In genomic region chr5:172832383-172833315, GRCh38 we compare ENCODE assay signal across 1 cellular context.
TF ChIP-seq lines count a peak whose summit lies in the region.

No MANE protein-coding gene starts in this region.

TF ChIP-seq in HepG2, 621 proteins besides CTCF, POLR2A, EP300 and RAD21 (continued from another document and continues in another):
- TF ChIP-seq BATF2 (CRISPR knock-in tag; IDR thresholded peaks at IDR 0.05) (no peak), ZNF513 (CRISPR knock-in tag; conservative IDR thresholded peaks at IDR 0.05) (no peak), ETV5 (CRISPR knock-in tag; IDR thresholded peaks at IDR 0.05; ENCODE audit: borderline replicate concordance) (peak; percentile 27; the same call in 1 of the 2 replicates), E2F1 (CRISPR knock-in tag; IDR thresholded peaks at IDR 0.05) (no peak), HOXA3 (CRISPR knock-in tag; IDR thresholded peaks at IDR 0.05) (peak; percentile 78; the same call in 1 of the 2 replicates), RARG (CRISPR knock-in tag; IDR thresholded peaks at IDR 0.05; ENCODE audit: low read depth) (no peak), ZNF792 (CRISPR knock-in tag; IDR thresholded peaks at IDR 0.05) (no peak), KDM6A (CRISPR knock-in tag; IDR thresholded peaks at IDR 0.05; ENCODE audit: low read depth) (0 out of 2 replicates have a peak, but pooled peaks have one; percentile 19), FOXM1 (CRISPR knock-in tag; IDR thresholded peaks at IDR 0.05) (no peak), POLR2AphosphoS5 (IDR thresholded peaks at IDR 0.05; ENCODE audit: low read depth, low read length) (no peak), ATF2 (CRISPR knock-in tag; IDR thresholded peaks at IDR 0.05) (peak; percentile 43), MBD4 (IDR thresholded peaks at IDR 0.05; ENCODE audit: borderline replicate concordance, low read length) (no peak), KDM2A (CRISPR knock-in tag; IDR thresholded peaks at IDR 0.05; ENCODE audit: borderline replicate concordance, low read depth) (0 out of 2 replicates have a peak, but pooled peaks have one; percentile 16), THAP7 (CRISPR knock-in tag; IDR thresholded peaks at IDR 0.05) (no peak), JUND (CRISPR knock-in tag; IDR thresholded peaks at IDR 0.05) (no peak), FOSL2 (CRISPR knock-in tag; IDR thresholded peaks at IDR 0.05) (0 out of 2 replicates have a peak, but pooled peaks have one; percentile 29), ZNF296 (CRISPR knock-in tag; conservative IDR thresholded peaks at IDR 0.05) (no peak), ZNF24 (IDR thresholded peaks at IDR 0.05) (peak; percentile 91; the same call in 1 of the 2 replicates), TBX3 (IDR thresholded peaks at IDR 0.05; ENCODE audit: borderline replicate concordance) (no peak), FOXK2 (IDR thresholded peaks at IDR 0.05) (no peak), NFE2 (CRISPR knock-in tag; IDR thresholded peaks at IDR 0.05) (no peak), SPEN (CRISPR knock-in tag; IDR thresholded peaks at IDR 0.05; ENCODE audit: low read depth) (peak; percentile 61; the same call in 1 of the 2 replicates), NR2F6 (IDR thresholded peaks at IDR 0.05) (no peak), NR2F6 (CRISPR knock-in tag; IDR thresholded peaks at IDR 0.05) (peak; percentile 73), ATRX (CRISPR knock-in tag; IDR thresholded peaks at IDR 0.05; ENCODE audit: borderline replicate concordance) (no peak), RARA (CRISPR knock-in tag; IDR thresholded peaks at IDR 0.05) (peak; percentile 76), SALL1 (CRISPR knock-in tag; IDR thresholded peaks at IDR 0.05) (peak; percentile 80), ZNF10 (CRISPR knock-in tag; IDR thresholded peaks at IDR 0.05; ENCODE audit: borderline replicate concordance, low read depth) (no peak), DNMT3B (CRISPR knock-in tag; conservative IDR thresholded peaks at IDR 0.05) (no peak), KAT7 (CRISPR knock-in tag; IDR thresholded peaks at IDR 0.05; ENCODE audit: borderline replicate concordance) (no peak), MBNL3 (CRISPR knock-in tag; conservative IDR thresholded peaks at IDR 0.05) (no peak), HCFC1 (IDR thresholded peaks at IDR 0.05; ENCODE audit: low read depth, low read length) (no peak), KDM5B (CRISPR knock-in tag; IDR thresholded peaks at IDR 0.05; ENCODE audit: borderline replicate concordance) (no peak), ZNF124 (CRISPR knock-in tag; IDR thresholded peaks at IDR 0.05) (0 out of 2 replicates have a peak, but pooled peaks have one; percentile 53), SMC3 (IDR thresholded peaks at IDR 0.05; ENCODE audit: low read length) (peak; percentile 17; the same call in 1 of the 2 replicates), ZNF496 (CRISPR knock-in tag; IDR thresholded peaks at IDR 0.05; ENCODE audit: insufficient replicate concordance) (no peak), ZBTB3 (CRISPR knock-in tag; IDR thresholded peaks at IDR 0.05; ENCODE audit: borderline replicate concordance, low read depth) (no peak), NFKB2 (CRISPR knock-in tag; IDR thresholded peaks at IDR 0.05; ENCODE audit: borderline replicate concordance) (no peak), ZMYM3 (CRISPR knock-in tag; IDR thresholded peaks at IDR 0.05) (peak; percentile 30; the same call in 1 of the 2 replicates), BRCA1 (CRISPR knock-in tag; IDR thresholded peaks at IDR 0.05) (no peak; the same call in 1 of the 2 replicates), JARID2 (CRISPR knock-in tag; IDR thresholded peaks at IDR 0.05; ENCODE audit: insufficient replicate concordance) (no peak), ETV6 (CRISPR knock-in tag; conservative IDR thresholded peaks at IDR 0.05) (no peak), ATAD3A (CRISPR knock-in tag; IDR thresholded peaks at IDR 0.05) (no peak), ZNF574 (CRISPR knock-in tag; IDR thresholded peaks at IDR 0.05) (peak; percentile 56; the same call in 1 of the 2 replicates), ZNF839 (CRISPR knock-in tag; IDR thresholded peaks at IDR 0.05; ENCODE audit: borderline replicate concordance) (no peak), GABPB1 (CRISPR knock-in tag; IDR thresholded peaks at IDR 0.05) (no peak), ZNF878 (CRISPR knock-in tag; IDR thresholded peaks at IDR 0.05) (peak; percentile 69; the same call in 1 of the 2 replicates), SRSF1 (optimal IDR thresholded peaks at IDR 0.05; ENCODE audit: low read depth, low read length) (no peak), NCOA2 (CRISPR knock-in tag; IDR thresholded peaks at IDR 0.05) (peak; percentile 36; the same call in 1 of the 2 replicates), JDP2 (CRISPR knock-in tag; IDR thresholded peaks at IDR 0.05; ENCODE audit: borderline replicate concordance) (no peak), TARDBP (CRISPR knock-in tag; IDR thresholded peaks at IDR 0.05) (no peak; the same call in 1 of the 2 replicates), CAMTA2 (CRISPR knock-in tag; IDR thresholded peaks at IDR 0.05; ENCODE audit: borderline replicate concordance) (no peak), SYNCRIP (IDR thresholded peaks at IDR 0.05; ENCODE audit: insufficient read depth, low read depth, low read length) (no peak), PITX1 (CRISPR knock-in tag; IDR thresholded peaks at IDR 0.05) (peak; percentile 31; the same call in 1 of the 2 replicates), JUNB (CRISPR knock-in tag; IDR thresholded peaks at IDR 0.05; ENCODE audit: borderline replicate concordance) (no peak), HMGXB4 (CRISPR knock-in tag; IDR thresholded peaks at IDR 0.05; ENCODE audit: borderline replicate concordance in 1 of 2, low read depth in 1 of 2) (no peak), ZNF619 (CRISPR knock-in tag; IDR thresholded peaks at IDR 0.05) (no peak), HNRNPLL (IDR thresholded peaks at IDR 0.05; ENCODE audit: low read depth, low read length, poor library complexity, severe bottlenecking) (no peak), BHLHE40 (IDR thresholded peaks at IDR 0.05; ENCODE audit: low read length) (no peak), HES4 (CRISPR knock-in tag; IDR thresholded peaks at IDR 0.05; ENCODE audit: borderline replicate concordance) (no peak), MAZ (IDR thresholded peaks at IDR 0.05; ENCODE audit: borderline replicate concordance, low read depth, low read length) (no peak), MAZ (CRISPR knock-in tag; IDR thresholded peaks at IDR 0.05; ENCODE audit: low read depth) (peak; percentile 41; the same call in 1 of the 2 replicates), MIXL1 (CRISPR knock-in tag; IDR thresholded peaks at IDR 0.05) (0 out of 2 replicates have a peak, but pooled peaks have one; percentile 41)
- TF ChIP-seq, protein P1, sequence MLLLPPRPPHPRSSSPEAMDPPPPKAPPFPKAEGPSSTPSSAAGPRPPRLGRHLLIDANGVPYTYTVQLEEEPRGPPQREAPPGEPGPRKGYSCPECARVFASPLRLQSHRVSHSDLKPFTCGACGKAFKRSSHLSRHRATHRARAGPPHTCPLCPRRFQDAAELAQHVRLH (CRISPR knock-in tag; IDR thresholded peaks at IDR 0.05; ENCODE audit: borderline replicate concordance, low read depth): peak; percentile 50; the same call in 1 of the 2 replicates
- TF ChIP-seq, protein P2, sequence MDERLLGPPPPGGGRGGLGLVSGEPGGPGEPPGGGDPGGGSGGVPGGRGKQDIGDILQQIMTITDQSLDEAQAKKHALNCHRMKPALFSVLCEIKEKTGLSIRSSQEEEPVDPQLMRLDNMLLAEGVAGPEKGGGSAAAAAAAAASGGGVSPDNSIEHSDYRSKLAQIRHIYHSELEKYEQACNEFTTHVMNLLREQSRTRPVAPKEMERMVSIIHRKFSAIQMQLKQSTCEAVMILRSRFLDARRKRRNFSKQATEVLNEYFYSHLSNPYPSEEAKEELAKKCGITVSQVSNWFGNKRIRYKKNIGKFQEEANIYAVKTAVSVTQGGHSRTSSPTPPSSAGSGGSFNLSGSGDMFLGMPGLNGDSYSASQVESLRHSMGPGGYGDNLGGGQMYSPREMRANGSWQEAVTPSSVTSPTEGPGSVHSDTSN (CRISPR knock-in tag; IDR thresholded peaks at IDR 0.05): no peak
- TF ChIP-seq, protein P3, sequence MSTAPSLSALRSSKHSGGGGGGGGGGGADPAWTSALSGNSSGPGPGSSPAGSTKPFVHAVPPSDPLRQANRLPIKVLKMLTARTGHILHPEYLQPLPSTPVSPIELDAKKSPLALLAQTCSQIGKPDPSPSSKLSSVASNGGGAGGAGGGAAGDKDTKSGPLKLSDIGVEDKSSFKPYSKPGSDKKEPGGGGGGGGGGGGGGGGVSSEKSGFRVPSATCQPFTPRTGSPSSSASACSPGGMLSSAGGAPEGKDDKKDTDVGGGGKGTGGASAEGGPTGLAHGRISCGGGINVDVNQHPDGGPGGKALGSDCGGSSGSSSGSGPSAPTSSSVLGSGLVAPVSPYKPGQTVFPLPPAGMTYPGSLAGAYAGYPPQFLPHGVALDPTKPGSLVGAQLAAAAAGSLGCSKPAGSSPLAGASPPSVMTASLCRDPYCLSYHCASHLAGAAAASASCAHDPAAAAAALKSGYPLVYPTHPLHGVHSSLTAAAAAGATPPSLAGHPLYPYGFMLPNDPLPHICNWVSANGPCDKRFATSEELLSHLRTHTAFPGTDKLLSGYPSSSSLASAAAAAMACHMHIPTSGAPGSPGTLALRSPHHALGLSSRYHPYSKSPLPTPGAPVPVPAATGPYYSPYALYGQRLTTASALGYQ (CRISPR knock-in tag; IDR thresholded peaks at IDR 0.05): no peak
